Comparison of ENCODE assay signal across 7 cellular contexts in the genomic region with DNA sequence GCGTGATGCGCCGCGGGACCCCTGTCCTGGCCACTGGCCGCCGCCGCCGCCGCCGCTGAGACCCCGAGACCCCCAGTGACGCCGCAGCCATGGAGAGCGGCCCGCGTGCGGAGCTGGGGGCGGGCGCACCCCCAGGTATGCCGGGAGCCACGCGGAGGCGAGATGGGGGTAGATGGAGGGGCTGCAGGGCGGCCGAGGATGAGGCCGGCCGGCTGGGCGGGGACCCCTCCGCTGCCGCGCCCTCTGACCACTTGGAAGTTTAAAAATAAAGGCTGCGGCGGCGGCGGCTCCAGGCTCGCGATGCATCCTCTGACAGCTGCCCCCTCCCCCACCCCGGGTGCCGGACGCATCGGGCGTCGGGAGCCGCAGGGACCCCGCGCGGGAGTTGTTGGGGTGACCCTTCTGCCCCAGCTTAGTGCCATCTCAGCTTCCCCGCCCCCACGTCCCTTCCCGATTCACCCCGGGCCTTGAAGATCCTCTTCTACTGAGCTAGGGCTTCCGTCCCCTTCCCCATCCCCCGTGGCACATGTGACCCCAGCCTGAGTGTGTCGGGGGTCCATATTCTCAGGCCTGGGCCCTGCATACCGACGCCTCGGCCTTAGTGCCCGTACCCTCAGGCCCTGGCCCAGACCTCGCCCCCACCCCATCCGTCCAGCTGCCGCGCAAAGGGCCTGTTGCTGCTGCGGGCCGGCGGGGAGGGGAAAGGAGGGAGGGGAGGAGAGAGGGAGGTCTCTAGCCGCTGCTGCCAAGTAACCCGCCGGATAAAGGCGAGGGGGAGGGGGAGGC. TPM values are rescaled to one million over a fixed set of nuclear protein-coding genes. Genes with fewer than 3 reads are reported as not detected.
DNase-seq lines count a peak whose midpoint lies in the region; ATAC-seq, FAIRE-seq and TF ChIP-seq lines count a peak whose summit lies in the region.

No MANE protein-coding gene starts in this region.

- WGBS in gastroesophageal sphincter (ENCODE audit: low coverage in 1 of 2), 2 donors: 0% methylated on average over 1 of the region's 69 CpGs; no CpG with 5 or more reads in 1 of the 2 donors

- H3K4me3 ChIP-seq in gastroesophageal sphincter (peak overlapping the region; percentile 84 to 100), neuron (ENCODE audit: low read length) (peak overlapping the region; percentile 90), vagina (peak overlapping the region; percentile 94 to 99)

- no peak overlapping the region for H2AFZ ChIP-seq in neuron (ENCODE audit: low read depth, low read length)

- DNase-seq in GM12892 (ENCODE audit: insufficient read length) (peak; percentile 61), RKO (ENCODE audit: low spot score) (peak; percentile 61), vagina (ENCODE audit: extremely low spot score in 2 of 2) (no peak)
- DNase-seq in activated gamma-delta T cell treated with anti-CD3 and anti-CD28 coated beads, Interleukin-2, amount 50 U/mL, for 16 hours (ENCODE audit: low read depth): peak; percentile 38

- H3K27ac ChIP-seq in gastroesophageal sphincter (peak overlapping the region; percentile 96 to 100 (median 100)), vagina (peak overlapping the region; percentile 100)

- TF ChIP-seq CTCF in gastroesophageal sphincter (IDR thresholded peaks at IDR 0.05) (no peak), vagina (IDR thresholded peaks at IDR 0.05) (no peak)

- FAIRE-seq in GM12892 (lab: Jason Lieb, UNC): peak; percentile 44

- H3K9me3 ChIP-seq in gastroesophageal sphincter (no peaks in the 10 kb centered on the region), neuron (ENCODE audit: low read length) (no peaks in the 10 kb centered on the region), vagina (no peaks in the 10 kb centered on the region)

- ATAC-seq in HG03442 (IDR thresholded peaks at IDR 0.05; ENCODE audit: unreplicated experiment) (peak; percentile 10), gastroesophageal sphincter (peak; percentile 33)

- no peaks in the 10 kb centered on the region for H3K36me3 ChIP-seq in gastroesophageal sphincter
- peaks cover 8% of the 10 kb centered on the region for H3K36me3 ChIP-seq in neuron (ENCODE audit: insufficient read depth, low read length)
- no peaks in the 10 kb centered on the region for H3K36me3 ChIP-seq in vagina

- H3K4me1 ChIP-seq in gastroesophageal sphincter (peaks cover 0 to 83% (median 53%) of the 10 kb centered on the region in 3 donors), neuron (ENCODE audit: insufficient read depth, low read length) (peaks cover 49% of the 10 kb centered on the region), vagina (peaks cover 69% of the 10 kb centered on the region)

- H3K27me3 ChIP-seq in gastroesophageal sphincter (no peaks in the 10 kb centered on the region), neuron (ENCODE audit: insufficient read depth, low read length) (no peaks in the 10 kb centered on the region), vagina (no peaks in the 10 kb centered on the region)

- intact Hi-C loops in vagina (cut with DNase I): loop anchor here (10.0 kb wide), 3 partner anchors 68 to 228 kb away; partner anchors contain the start of genes STK40 and THRAP3

- TF ChIP-seq POLR2A in GM12892 (IDR thresholded peaks at IDR 0.05; ENCODE audit: low read depth, low read length) (no peak), gastroesophageal sphincter (IDR thresholded peaks at IDR 0.05) (no peak), vagina (IDR thresholded peaks at IDR 0.05) (no peak)

- no peak for TF ChIP-seq EP300 in gastroesophageal sphincter (IDR thresholded peaks at IDR 0.05)

RNA-seq across cellular contexts. Expression of gene MAP7D1, which starts 0.6 kb away (rescaled TPM):
- 30.7 TPM for polyA plus RNA-seq in GM12892 (2012; ENCODE audit: missing spikeins)
- total RNA-seq in gastroesophageal sphincter (100 to 1,000 TPM; 147 to 243 (median 172) TPM), vagina (93.8 TPM)

RNA-seq across cellular contexts. Expression of gene TRAPPC3, which starts 7.2 kb away (rescaled TPM):
- 49.4 TPM for polyA plus RNA-seq in GM12892 (2012; ENCODE audit: missing spikeins)
- total RNA-seq in gastroesophageal sphincter (100 to 1,000 TPM; 102 to 166 (median 129) TPM), vagina (52.1 TPM)

RNA-seq across cellular contexts. Expression of gene COL8A2, which starts 31.5 kb away (rescaled TPM):
- 0.15 TPM for polyA plus RNA-seq in GM12892 (2012; ENCODE audit: missing spikeins)
- total RNA-seq in gastroesophageal sphincter (10 to 100 TPM; 43.3 to 57.8 (median 50.6) TPM), vagina (6.4 TPM)

Comparison
In these comparisons a context has a peak if more than half of its experiments do, and no peak if none do; other contexts are left out.
1. DNase-seq: peak in GM12892 (single experiment), RKO (single experiment) and activated gamma-delta T cell treated with anti-CD3 and anti-CD28 coated beads, Interleukin-2, amount 50 U/mL, for 16 hours (single experiment); none in vagina (0 of 2).
2. Peak in every context shown above with its lines, with median percentiles within 50 percentile points of each other: H3K4me3 ChIP-seq.